Comparison of ENCODE assay signal across 10 cellular contexts in the genomic region with DNA sequence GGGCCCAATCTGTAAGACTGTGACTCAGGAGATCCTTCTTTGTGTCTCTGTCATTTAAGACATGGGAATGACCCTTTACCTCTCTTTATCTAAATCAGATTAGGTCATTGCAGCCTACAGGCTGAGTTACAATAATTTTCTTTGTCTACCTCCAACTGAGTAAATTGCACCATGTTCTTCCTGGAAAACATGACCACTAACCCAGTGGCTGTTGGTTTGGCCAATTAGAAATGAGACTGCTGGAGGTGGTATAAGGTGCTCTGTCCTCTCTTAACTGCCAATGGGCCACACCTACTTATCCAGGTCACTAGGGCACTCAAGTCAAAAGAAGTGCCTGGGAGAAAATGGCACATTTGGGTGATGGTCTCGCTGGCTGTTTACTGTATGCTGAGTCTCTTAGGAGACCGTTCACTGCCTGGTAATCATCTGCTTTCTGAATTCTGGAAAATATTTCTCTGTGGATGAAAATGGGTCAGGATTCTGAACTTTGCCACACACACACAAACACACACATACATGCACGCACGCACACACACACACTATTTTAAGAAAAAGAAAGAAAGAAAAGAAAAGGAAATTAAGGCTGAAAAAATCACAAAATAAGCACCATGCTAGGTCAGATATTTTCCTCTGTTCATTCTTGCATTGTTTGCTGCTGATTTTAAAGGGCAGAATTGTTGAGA. TPM values are rescaled to one million over a fixed set of nuclear protein-coding genes. Genes with fewer than 3 reads are reported as not detected.
DNase-seq lines count a peak whose midpoint lies in the region; ATAC-seq and TF ChIP-seq lines count a peak whose summit lies in the region.
"Had no signal": no experiment of that assay in that cellular context is flagged by ENCODE, and none has a peak within 500 bp of the region (broad histone marks: within the 10 kb centered on the region; RNA-seq: fewer than 3 reads in every experiment).

No MANE protein-coding gene starts in this region.

- no peak overlapping the region for H3K4me3 ChIP-seq in heart right ventricle

- peak overlapping the region in 1 of 3 donors; percentile 12 for H3K4me3 Mint-ChIP-seq in T-cell
- H3K4me3 Mint-ChIP-seq in stimulated activated effector memory CD8-positive, alpha-beta T cell treated with anti-CD3 and anti-CD28 coated beads, Interleukin-12 subunit alpha, Interleukin-12 subunit beta, amount 100 ng/mL, for 72 hours, result peak overlapping the region; percentile 15
- H3K4me3 Mint-ChIP-seq: nephron progenitor cell had no signal

- H3K27ac ChIP-seq in heart right ventricle, result peak overlapping the region in 7 of 10 donors; percentile 20 to 56 (median 49)

- peaks cover 58 to 74% (median 74%) of the 10 kb centered on the region in 3 donors for H3K4me1 Mint-ChIP-seq in T-cell
- H3K4me1 Mint-ChIP-seq in stimulated activated effector memory CD8-positive, alpha-beta T cell treated with anti-CD3 and anti-CD28 coated beads, Interleukin-12 subunit alpha, Interleukin-12 subunit beta, amount 100 ng/mL, for 72 hours, result peaks cover 47% of the 10 kb centered on the region

- H3K27me3 Mint-ChIP-seq in T-cell, result no peaks in the 10 kb centered on the region

- CTCF ChIA-PET in T-cell (lab: Charles Lee), result interaction anchor here (1.1 to 1.7 kb wide), 2 partner anchors 11 to 61 kb away, joined by 3 to 4 read pairs; no protein-coding TSS in a partner anchor

- peaks cover 12% of the 10 kb centered on the region for H3K36me3 Mint-ChIP-seq in T-cell
- peaks cover 7% of the 10 kb centered on the region for H3K36me3 Mint-ChIP-seq in stimulated activated effector memory CD8-positive, alpha-beta T cell treated with anti-CD3 and anti-CD28 coated beads, Interleukin-12 subunit alpha, Interleukin-12 subunit beta, amount 100 ng/mL, for 72 hours

- H3K27me3 ChIP-seq in heart right ventricle, result no peaks in the 10 kb centered on the region

- peak; percentile 24 for DNase-seq in NCI-H748 (lab: John Stamatoyannopoulos, UW; ENCODE audit: unreplicated experiment)
- no peak for DNase-seq in NCI-H748 treated with DMSO at 0.1 percent for 48 hours (lab: John Stamatoyannopoulos, UW)
- DNase-seq in T-cell, result no peak
- DNase-seq in heart right ventricle, result no peak
- DNase-seq in stimulated activated effector memory CD8-positive, alpha-beta T cell treated with anti-CD3 and anti-CD28 coated beads, Interleukin-12 subunit alpha, Interleukin-12 subunit beta, amount 100 ng/mL, for 72 hours (ENCODE audit: low spot score in 2 of 2), result no peak
- no peak for DNase-seq in erythroblast (lab: John Stamatoyannopoulos, UW)
- DNase-seq in DMS114 treated with DMSO at 0.1 percent for 48 hours (lab: John Stamatoyannopoulos, UW; ENCODE audit: unreplicated experiment), result no peak
- DNase-seq in DMS 273 (lab: John Stamatoyannopoulos, UW; ENCODE audit: unreplicated experiment), result no peak
- DNase-seq: nephron progenitor cell; NK-92 treated with Interleukin-12 subunit alpha and Interleukin-12 subunit beta, amount 100 ng/mL, for 24 hours had no signal

- H3K36me3 ChIP-seq in heart right ventricle, result peaks cover 0 to under 1% (median 0%) of the 10 kb centered on the region in 9 donors

- POLR2A ChIA-PET in T-cell (lab: Charles Lee), result interaction anchor here in 1 of 2 donors (0.8 kb wide), 1 partner anchor 303 kb away, joined by 3 read pairs; no protein-coding TSS in a partner anchor

- intact Hi-C loops in heart right ventricle (cut with DNase I), result no loop called here

- H3K27ac Mint-ChIP-seq in T-cell, result peak overlapping the region; percentile 7 to 45
- H3K27ac Mint-ChIP-seq in stimulated activated effector memory CD8-positive, alpha-beta T cell treated with anti-CD3 and anti-CD28 coated beads, Interleukin-12 subunit alpha, Interleukin-12 subunit beta, amount 100 ng/mL, for 72 hours, result peak overlapping the region; percentile 10

- TF ChIP-seq CTCF in heart right ventricle (IDR thresholded peaks at IDR 0.05), result no peak

- TF ChIP-seq POLR2A in erythroblast (IDR thresholded peaks at IDR 0.05; ENCODE audit: low read length), result no peak

- peaks cover 0 to 66% (median 16%) of the 10 kb centered on the region in 9 donors for H3K4me1 ChIP-seq in heart right ventricle

- H3K9me3 Mint-ChIP-seq in T-cell, result no peaks in the 10 kb centered on the region
- H3K9me3 Mint-ChIP-seq in stimulated activated effector memory CD8-positive, alpha-beta T cell treated with anti-CD3 and anti-CD28 coated beads, Interleukin-12 subunit alpha, Interleukin-12 subunit beta, amount 100 ng/mL, for 72 hours, result no peaks in the 10 kb centered on the region
- H3K9me3 Mint-ChIP-seq: nephron progenitor cell had no signal

- no peaks in the 10 kb centered on the region for H3K9me3 ChIP-seq in heart right ventricle

- WGBS in heart right ventricle, 2 donors, result 71 to 88% methylated on average over 4 of the region's 4 CpGs

- ATAC-seq in T-cell (replicated peaks in 1 of 4), result no peak
- peak in 3 of 8 donors; percentile 14 to 50 (median 37) for ATAC-seq in heart right ventricle
- ATAC-seq in stimulated activated effector memory CD8-positive, alpha-beta T cell treated with anti-CD3 and anti-CD28 coated beads, Interleukin-12 subunit alpha, Interleukin-12 subunit beta, amount 100 ng/mL, for 72 hours, result no peak

RNA-seq across cellular contexts. Expression of a gene that starts 16.4 kb away (rescaled TPM):
- 10 to 100 TPM; 27.5 to 37.8 (median 34.5) TPM for total RNA-seq in T-cell
- total RNA-seq in heart right ventricle, result 1 to 10 TPM; 1.9 to 3.3 (median 2.7) TPM
- polyA plus RNA-seq in heart right ventricle, result 1 to 10 TPM in 1 of 2 donors, under 1 TPM in 1; 0.94 to 2.6 TPM

RNA-seq across cellular contexts. Expression of a gene that starts 44.8 kb away (rescaled TPM):
- total RNA-seq in T-cell (not detected), heart right ventricle (1 to 10 TPM in 1 of 10 donors, under 1 TPM in 2, not detected in 7; 0.14 to 4.9 (median 0.17) TPM)
- polyA plus RNA-seq in heart right ventricle, result under 1 TPM in 1 of 2 donors, not detected in 1; 0.12 TPM

RNA-seq across cellular contexts. Expression of a gene that starts 56.1 kb away (rescaled TPM):
- total RNA-seq in T-cell (1 to 10 TPM; 4.0 to 7.8 (median 5.3) TPM), heart right ventricle (100 to 1,000 TPM in 2 of 10 donors, 10 to 100 TPM in 8; 59.4 to 123 (median 73.7) TPM)
- polyA plus RNA-seq in heart right ventricle, result 100 to 1,000 TPM in 1 of 2 donors, 10 to 100 TPM in 1; 98.0 to 358 TPM

Comparison
In these comparisons a context has a peak if more than half of its experiments do, and no peak if none do; other contexts are left out.
1. RNA of a gene that starts 16.4 kb away (total RNA-seq): 27.5 to 37.8 TPM in T-cell; 1.9 to 3.3 TPM in heart right ventricle; every median in the first group is over 4 times any median in the second.
2. RNA of a gene that starts 56.1 kb away (total RNA-seq): 59.4 to 123 TPM in heart right ventricle; 4.0 to 7.8 TPM in T-cell; every median in the first group is over 4 times any median in the second.